ENCODE assay signal across 1 cellular context in genomic region chr4:48164561-48164960, GRCh38. TPM values are rescaled to one million over a fixed set of nuclear protein-coding genes. Genes with fewer than 3 reads are reported as not detected.
"Had no signal": no experiment of that assay in that cellular context is flagged by ENCODE, and none has a peak within 500 bp of the region (broad histone marks: within the 10 kb centered on the region; RNA-seq: fewer than 3 reads in every experiment).

No MANE protein-coding gene starts in this region.

RNA-seq across cellular contexts. Expression of gene TXK, which starts 30.5 kb away (rescaled TPM):
- polyA plus RNA-seq: mammary epithelial cell had no signal
